ENCODE assay signal across 10 cellular contexts in the genomic region with DNA sequence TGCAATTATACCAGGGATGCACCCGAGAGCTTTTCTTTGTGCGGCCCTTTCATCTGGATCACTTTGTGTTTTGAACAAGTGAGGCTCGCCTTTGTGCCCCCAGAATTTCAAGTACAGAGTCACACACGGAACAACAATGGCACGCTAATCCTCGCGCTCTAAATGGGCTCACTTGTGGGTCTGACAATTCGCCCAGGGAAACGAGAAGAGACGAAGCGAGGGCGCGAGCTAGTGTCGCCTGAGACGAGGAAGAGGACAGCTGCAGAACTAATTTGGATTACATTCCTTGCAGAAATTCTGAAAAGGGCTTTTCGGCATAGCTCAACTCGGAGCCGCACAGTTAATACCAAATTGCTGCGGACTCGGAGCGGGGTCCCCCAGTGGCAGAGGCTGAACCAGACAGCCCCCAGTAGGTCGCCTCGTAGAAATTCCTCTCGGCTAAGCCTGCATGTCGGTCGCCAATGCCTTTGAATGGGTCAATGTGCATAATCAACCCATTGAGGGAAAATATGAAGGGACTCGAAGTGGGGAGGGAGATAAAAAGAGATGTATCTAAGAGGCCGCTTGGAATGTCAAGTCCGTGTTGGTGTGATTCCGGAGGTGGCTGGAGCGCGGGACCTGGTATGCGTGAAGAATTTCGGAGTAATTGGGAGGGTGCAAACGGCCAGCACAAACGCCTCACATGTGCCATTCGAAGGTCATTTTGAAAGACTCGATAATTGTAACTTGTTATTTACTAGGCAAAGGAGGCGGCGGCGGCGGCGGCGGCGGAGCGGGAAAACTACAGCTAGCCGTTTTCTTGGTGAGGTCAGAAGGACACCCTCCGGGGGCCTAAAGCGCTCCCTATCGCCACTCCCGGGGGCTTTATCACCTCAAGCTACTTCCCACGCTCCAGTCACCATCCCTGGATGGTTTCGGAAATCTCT. TPM values are rescaled to one million over a fixed set of nuclear protein-coding genes. Genes with fewer than 3 reads are reported as not detected.
A peak's percentile ranks its signal among the peaks of the same experiment; 100 is the strongest.
DNase-seq lines count a peak whose midpoint lies in the region; ATAC-seq and TF ChIP-seq lines count a peak whose summit lies in the region.
"Had no signal": no experiment of that assay in that cellular context is flagged by ENCODE, and none has a peak within 500 bp of the region (broad histone marks: within the 10 kb centered on the region; RNA-seq: fewer than 3 reads in every experiment).

No MANE protein-coding gene starts in this region.

- TF ChIP-seq EP300 in sigmoid colon (IDR thresholded peaks at IDR 0.05), result no peak

- H3K4me1 Mint-ChIP-seq in WTC11, result peaks cover 19% of the 10 kb centered on the region

- peaks cover 72% of the 10 kb centered on the region for H3K27me3 Mint-ChIP-seq in WTC11 (ENCODE audit: low read depth)

- no CpG with 5 or more reads among the region's 53 CpGs for WGBS in iPS DF 6.9 (ENCODE audit: insufficient coverage, insufficient read length)
- WGBS in sigmoid colon, 2 donors, result 3 to 5% methylated on average over 53 of the region's 53 CpGs

- H3K36me3 Mint-ChIP-seq in WTC11, result no peaks in the 10 kb centered on the region

- DNase-seq in NCI-H2081 (lab: John Stamatoyannopoulos, UW) (peak; percentile 46 to 69), NCI-H2081 treated with DMSO at 0.1 percent for 48 hours (lab: John Stamatoyannopoulos, UW) (no peak), WTC11 (ENCODE audit: low spot score) (peak; percentile 47), iPS DF 6.9 (ENCODE audit: low read depth, low spot score) (no peak), sigmoid colon (no peak), LoVo (ENCODE audit: low spot score) (no peak)

- CTCF ChIA-PET in WTC11 (lab: Charles Lee), result interaction anchor here (0.9 to 1.5 kb wide), 5 partner anchors 11 to 31 kb away, joined by 3 to 8 read pairs (median 3); no protein-coding TSS in a partner anchor

- H3K4me3 ChIP-seq in iPS DF 6.9 (ENCODE audit: low read length) (peak overlapping the region; percentile 89; the same call in 1 of the 2 replicates), sigmoid colon (peak overlapping the region; percentile 38 to 68 (median 60))

- no peak for TF ChIP-seq POLR2A in sigmoid colon (IDR thresholded peaks at IDR 0.05)

- peak overlapping the region; percentile 92 for H3K4me3 Mint-ChIP-seq in WTC11

- intact Hi-C loops in sigmoid colon (cut with DNase I), result loop anchor here (10.0 kb wide), 1 partner anchor 202 kb away; no protein-coding TSS in a partner anchor

- ATAC-seq in WTC11 (peak; percentile 34), HG03039 (IDR thresholded peaks at IDR 0.05; ENCODE audit: unreplicated experiment) (no peak), HG03135 (IDR thresholded peaks at IDR 0.05; ENCODE audit: unreplicated experiment) (no peak)

- no peak for TF ChIP-seq CTCF in WTC11 (IDR thresholded peaks at IDR 0.05)
- no peak for TF ChIP-seq CTCF in sigmoid colon (IDR thresholded peaks at IDR 0.05)

- H3K27ac ChIP-seq in iPS DF 6.9 (ENCODE audit: low read length) (no peak overlapping the region), sigmoid colon (peak overlapping the region in 1 of 4 donors; percentile 48)
- H3K27ac ChIP-seq: BLaER1, Peyer's patch had no signal

- H3K27me3 ChIP-seq in iPS DF 6.9 (ENCODE audit: control insufficient read depth, insufficient read depth, low read length) (peaks cover 25% of the 10 kb centered on the region), sigmoid colon (peaks cover 6 to 32% (median 11%) of the 10 kb centered on the region in 3 donors)

- H3K36me3 ChIP-seq in iPS DF 6.9 (ENCODE audit: control insufficient read depth, insufficient read depth, low read length), result no peaks in the 10 kb centered on the region
- H3K36me3 ChIP-seq in sigmoid colon, result no peaks in the 10 kb centered on the region
- H3K36me3 ChIP-seq: BLaER1, Peyer's patch had no signal

- H3K9me3 ChIP-seq in iPS DF 6.9 (ENCODE audit: control insufficient read depth, insufficient read depth, low read length), result no peaks in the 10 kb centered on the region
- H3K9me3 ChIP-seq in sigmoid colon, result no peaks in the 10 kb centered on the region
- H3K9me3 ChIP-seq: Peyer's patch had no signal

- POLR2A ChIA-PET in WTC11 (lab: Charles Lee), result no interaction called here

- no peaks in the 10 kb centered on the region; the same call in 1 of the 2 replicates for H3K4me1 ChIP-seq in iPS DF 6.9 (ENCODE audit: control insufficient read depth, insufficient read depth, low read length)
- H3K4me1 ChIP-seq in sigmoid colon, result peaks cover 0 to 27% (median 21%) of the 10 kb centered on the region in 4 donors

- no peaks in the 10 kb centered on the region for H3K9me3 Mint-ChIP-seq in WTC11

- no peak overlapping the region for H3K27ac Mint-ChIP-seq in WTC11

TF ChIP-seq in WTC11, 78 proteins besides CTCF, POLR2A, EP300 and RAD21:
- TF ChIP-seq CBFB (CRISPR knock-in tag; IDR thresholded peaks at IDR 0.05; ENCODE audit: low read depth) (no peak), NFE2L1 (CRISPR knock-in tag; IDR thresholded peaks at IDR 0.05) (0 out of 2 replicates have a peak, but pooled peaks have one; percentile 14)

RNA-seq across cellular contexts. Expression of a gene that starts 2.0 kb away (rescaled TPM):
- total RNA-seq in WTC11 (2021), result 1.6 to 1.8 TPM (median 1.6 TPM) in 3 replicates
- total RNA-seq in sigmoid colon, result under 1 TPM; under 0.01 to 0.33 (median 0.21) TPM
- polyA plus RNA-seq in sigmoid colon, result under 1 TPM in 2 of 3 donors, not detected in 1; under 0.01 to 0.03 TPM

Comparison
In these comparisons a context has a peak if more than half of its experiments do, and no peak if none do; other contexts are left out.
1. DNase-seq: peak in NCI-H2081 (2 of 2) and WTC11 (single experiment); none in NCI-H2081 treated with DMSO at 0.1 percent for 48 hours (single experiment), iPS DF 6.9 (single experiment), sigmoid colon (single experiment) and LoVo (single experiment).